Comparison of ENCODE assay signal across 22 cellular contexts in genomic region chr6:166498661-166499349, GRCh38.
DNase-seq lines count a peak whose midpoint lies in the region; ATAC-seq lines count a peak whose summit lies in the region.
"Had no signal": no experiment of that assay in that cellular context is flagged by ENCODE, and none has a peak within 500 bp of the region (broad histone marks: within the 10 kb centered on the region; RNA-seq: fewer than 3 reads in every experiment).

No MANE protein-coding gene starts in this region.

- H3K36me3 Mint-ChIP-seq in activated CD4-positive, alpha-beta T cell treated with anti-CD3 and anti-CD28 coated beads for 36 hours (ENCODE audit: low read depth) = no peaks in the 10 kb centered on the region
- H3K36me3 Mint-ChIP-seq in activated CD4-positive, alpha-beta T cell treated with anti-CD3 and anti-CD28 coated beads, Interleukin-2, amount 10 ng/mL, durations not matched to agents 7 days and 5 days (ENCODE audit: low read depth) = no peaks in the 10 kb centered on the region
- H3K36me3 Mint-ChIP-seq in stimulated activated naive CD8-positive, alpha-beta T cell treated with anti-CD3 and anti-CD28 coated beads, Interleukin-15, Interleukin-2, amounts not matched to agents 100 ng/mL and 50 ng/mL, for 24 hours (ENCODE audit: low read depth) = no peaks in the 10 kb centered on the region
- no peaks in the 10 kb centered on the region for H3K36me3 Mint-ChIP-seq in stimulated activated effector memory CD8-positive, alpha-beta T cell treated with anti-CD3 and anti-CD28 coated beads, Interleukin-12 subunit alpha, Interleukin-12 subunit beta, amount 100 ng/mL, for 72 hours
- H3K36me3 Mint-ChIP-seq: CD8-positive, alpha-beta T cell had no signal

- no peak for DNase-seq in activated CD4-positive, alpha-beta T cell treated with anti-CD3 and anti-CD28 coated beads for 36 hours
- no peak for DNase-seq in activated CD4-positive, alpha-beta T cell treated with anti-CD3 and anti-CD28 coated beads, Interleukin-2, amount 10 ng/mL, durations not matched to agents 7 days and 5 days
- DNase-seq in stimulated activated naive CD8-positive, alpha-beta T cell treated with anti-CD3 and anti-CD28 coated beads, Interleukin-15, Interleukin-2, amounts not matched to agents 100 U/mL and 50 U/mL, for 24 hours = no peak
- no peak for DNase-seq in stimulated activated effector memory CD8-positive, alpha-beta T cell treated with anti-CD3 and anti-CD28 coated beads, Interleukin-12 subunit alpha, Interleukin-12 subunit beta, amount 100 ng/mL, for 72 hours (ENCODE audit: low spot score in 2 of 2)
- no peak for DNase-seq in NK-92 treated with Interleukin-12 subunit alpha and Interleukin-12 subunit beta, amount 100 ng/mL, for 24 hours (lab: John Stamatoyannopoulos, UW)
- DNase-seq in NCI-H446 treated with DMSO at 0.1 percent for 48 hours (lab: John Stamatoyannopoulos, UW) = no peak
- DNase-seq: Caco-2; CD8-positive, alpha-beta T cell; GOT3; HFFc6; Karpas-422; NCI-H1105; NCI-H146; NCI-H1930; NCI-H2107; NCI-H526 treated with DMSO at 0.1 percent for 48 hours; SIG-M5 had no signal

- peaks cover 20% of the 10 kb centered on the region for H3K4me1 Mint-ChIP-seq in activated CD4-positive, alpha-beta T cell treated with anti-CD3 and anti-CD28 coated beads for 36 hours
- no peaks in the 10 kb centered on the region for H3K4me1 Mint-ChIP-seq in activated CD4-positive, alpha-beta T cell treated with anti-CD3 and anti-CD28 coated beads, Interleukin-2, amount 10 ng/mL, durations not matched to agents 7 days and 5 days
- peaks cover 11% of the 10 kb centered on the region for H3K4me1 Mint-ChIP-seq in stimulated activated naive CD8-positive, alpha-beta T cell treated with anti-CD3 and anti-CD28 coated beads, Interleukin-15, Interleukin-2, amounts not matched to agents 100 ng/mL and 50 ng/mL, for 24 hours (ENCODE audit: low read depth)
- H3K4me1 Mint-ChIP-seq in stimulated activated effector memory CD8-positive, alpha-beta T cell treated with anti-CD3 and anti-CD28 coated beads, Interleukin-12 subunit alpha, Interleukin-12 subunit beta, amount 100 ng/mL, for 72 hours = peaks cover 29% of the 10 kb centered on the region

- H3K4me3 Mint-ChIP-seq in activated CD4-positive, alpha-beta T cell treated with anti-CD3 and anti-CD28 coated beads for 36 hours = no peak overlapping the region
- H3K4me3 Mint-ChIP-seq in activated CD4-positive, alpha-beta T cell treated with anti-CD3 and anti-CD28 coated beads, Interleukin-2, amount 10 ng/mL, durations not matched to agents 7 days and 5 days = no peak overlapping the region
- no peak overlapping the region for H3K4me3 Mint-ChIP-seq in stimulated activated naive CD8-positive, alpha-beta T cell treated with anti-CD3 and anti-CD28 coated beads, Interleukin-15, Interleukin-2, amounts not matched to agents 100 ng/mL and 50 ng/mL, for 24 hours
- H3K4me3 Mint-ChIP-seq in stimulated activated effector memory CD8-positive, alpha-beta T cell treated with anti-CD3 and anti-CD28 coated beads, Interleukin-12 subunit alpha, Interleukin-12 subunit beta, amount 100 ng/mL, for 72 hours = peak overlapping the region; percentile 38
- H3K4me3 Mint-ChIP-seq: B cell; CD8-positive, alpha-beta T cell; HFFc6 had no signal

- no peaks in the 10 kb centered on the region for H3K9me3 Mint-ChIP-seq in activated CD4-positive, alpha-beta T cell treated with anti-CD3 and anti-CD28 coated beads for 36 hours (ENCODE audit: low read depth)
- no peaks in the 10 kb centered on the region for H3K9me3 Mint-ChIP-seq in activated CD4-positive, alpha-beta T cell treated with anti-CD3 and anti-CD28 coated beads, Interleukin-2, amount 10 ng/mL, durations not matched to agents 7 days and 5 days
- H3K9me3 Mint-ChIP-seq in stimulated activated naive CD8-positive, alpha-beta T cell treated with anti-CD3 and anti-CD28 coated beads, Interleukin-15, Interleukin-2, amounts not matched to agents 100 ng/mL and 50 ng/mL, for 24 hours = no peaks in the 10 kb centered on the region
- no peaks in the 10 kb centered on the region for H3K9me3 Mint-ChIP-seq in stimulated activated effector memory CD8-positive, alpha-beta T cell treated with anti-CD3 and anti-CD28 coated beads, Interleukin-12 subunit alpha, Interleukin-12 subunit beta, amount 100 ng/mL, for 72 hours
- H3K9me3 Mint-ChIP-seq: CD8-positive, alpha-beta T cell; HFFc6 had no signal

- CTCF ChIA-PET in activated CD4-positive, alpha-beta T cell treated with anti-CD3 and anti-CD28 coated beads for 36 hours (lab: Charles Lee) = no interaction called here
- CTCF ChIA-PET in activated CD4-positive, alpha-beta T cell treated with anti-CD3 and anti-CD28 coated beads, Interleukin-2, amount 10 ng/mL, durations not matched to agents 7 days and 5 days (lab: Charles Lee) = no interaction called here

- peak overlapping the region; percentile 43 for H3K27ac Mint-ChIP-seq in activated CD4-positive, alpha-beta T cell treated with anti-CD3 and anti-CD28 coated beads for 36 hours
- no peak overlapping the region for H3K27ac Mint-ChIP-seq in activated CD4-positive, alpha-beta T cell treated with anti-CD3 and anti-CD28 coated beads, Interleukin-2, amount 10 ng/mL, durations not matched to agents 7 days and 5 days
- H3K27ac Mint-ChIP-seq in stimulated activated naive CD8-positive, alpha-beta T cell treated with anti-CD3 and anti-CD28 coated beads, Interleukin-15, Interleukin-2, amounts not matched to agents 100 ng/mL and 50 ng/mL, for 24 hours = peak overlapping the region; percentile 17
- peak overlapping the region; percentile 90 for H3K27ac Mint-ChIP-seq in stimulated activated effector memory CD8-positive, alpha-beta T cell treated with anti-CD3 and anti-CD28 coated beads, Interleukin-12 subunit alpha, Interleukin-12 subunit beta, amount 100 ng/mL, for 72 hours
- H3K27ac Mint-ChIP-seq: B cell; CD8-positive, alpha-beta T cell; HFFc6 had no signal

- H3K27me3 Mint-ChIP-seq in activated CD4-positive, alpha-beta T cell treated with anti-CD3 and anti-CD28 coated beads for 36 hours = no peaks in the 10 kb centered on the region
- no peaks in the 10 kb centered on the region for H3K27me3 Mint-ChIP-seq in activated CD4-positive, alpha-beta T cell treated with anti-CD3 and anti-CD28 coated beads, Interleukin-2, amount 10 ng/mL, durations not matched to agents 7 days and 5 days
- H3K27me3 Mint-ChIP-seq in stimulated activated naive CD8-positive, alpha-beta T cell treated with anti-CD3 and anti-CD28 coated beads, Interleukin-15, Interleukin-2, amounts not matched to agents 100 ng/mL and 50 ng/mL, for 24 hours = no peaks in the 10 kb centered on the region
- H3K27me3 Mint-ChIP-seq: B cell had no signal

- POLR2A ChIA-PET in activated CD4-positive, alpha-beta T cell treated with anti-CD3 and anti-CD28 coated beads for 36 hours (lab: Charles Lee) = no interaction called here
- POLR2A ChIA-PET in activated CD4-positive, alpha-beta T cell treated with anti-CD3 and anti-CD28 coated beads, Interleukin-2, amount 10 ng/mL, durations not matched to agents 7 days and 5 days (lab: Charles Lee) = no interaction called here

- ATAC-seq in activated CD4-positive, alpha-beta T cell treated with anti-CD3 and anti-CD28 coated beads for 36 hours = no peak
- ATAC-seq in stimulated activated naive CD8-positive, alpha-beta T cell treated with anti-CD3 and anti-CD28 coated beads, Interleukin-15, Interleukin-2, amounts not matched to agents 100 U/mL and 50 U/mL, for 24 hours = no peak
- ATAC-seq in stimulated activated effector memory CD8-positive, alpha-beta T cell treated with anti-CD3 and anti-CD28 coated beads, Interleukin-12 subunit alpha, Interleukin-12 subunit beta, amount 100 ng/mL, for 72 hours = no peak
- no peak for ATAC-seq in GM19452 (IDR thresholded peaks at IDR 0.05; ENCODE audit: unreplicated experiment)
- ATAC-seq: CD8-positive, alpha-beta T cell; HepG2; Panc1 had no signal

- intact Hi-C loops in activated CD4-positive, alpha-beta T cell treated with anti-CD3 and anti-CD28 coated beads for 36 hours (cut with DNase I, micrococcal nuclease) = loop anchor here in 1 of 2 experiments (1.0 kb wide), 1 partner anchor 128 kb away; the partner anchor contains the start of gene RPS6KA2
